Comparison of ENCODE assay signal across 8 cellular contexts in genomic region chr15:74995779-74996765, GRCh38. TPM values are rescaled to one million over a fixed set of nuclear protein-coding genes. Genes with fewer than 3 reads are reported as not detected.
DNase-seq lines count a peak whose midpoint lies in the region; ATAC-seq and TF ChIP-seq lines count a peak whose summit lies in the region.

No MANE protein-coding gene starts in this region.

- peaks cover 37% of the 10 kb centered on the region for H3K27me3 Mint-ChIP-seq in activated CD4-positive, alpha-beta T cell treated with anti-CD3 and anti-CD28 coated beads, Interleukin-2, amount 10 ng/mL, durations not matched to agents 24 days and 14 days
- peaks cover 10 to 34% (median 31%) of the 10 kb centered on the region in 5 donors for H3K27me3 Mint-ChIP-seq in naive thymus-derived CD4-positive, alpha-beta T cell

- H3K27ac ChIP-seq in OCI-LY7 (ENCODE audit: low read depth, low read length, poor library complexity, severe bottlenecking): no peak overlapping the region
- H3K27ac ChIP-seq in effector memory CD4-positive, alpha-beta T cell (ENCODE audit: insufficient read depth, low read length, poor library complexity, severe bottlenecking): no peak overlapping the region
- H3K27ac ChIP-seq in naive thymus-derived CD4-positive, alpha-beta T cell (ENCODE audit: low read depth, low read length): no peak overlapping the region

- peak overlapping the region; percentile 14; the same call in 1 of the 2 replicates for H2AFZ ChIP-seq in OCI-LY7 (ENCODE audit: low read length)

- H3K9me3 Mint-ChIP-seq in activated CD4-positive, alpha-beta T cell treated with anti-CD3 and anti-CD28 coated beads, Interleukin-2, amount 10 ng/mL, durations not matched to agents 24 days and 14 days: peaks cover 6% of the 10 kb centered on the region
- H3K9me3 Mint-ChIP-seq in naive thymus-derived CD4-positive, alpha-beta T cell: peaks cover 0 to 4% (median 0%) of the 10 kb centered on the region in 11 donors

- no peak overlapping the region for H3K27ac Mint-ChIP-seq in activated CD4-positive, alpha-beta T cell treated with anti-CD3 and anti-CD28 coated beads, Interleukin-2, amount 10 ng/mL, durations not matched to agents 24 days and 14 days
- H3K27ac Mint-ChIP-seq in naive thymus-derived CD4-positive, alpha-beta T cell: peak overlapping the region in 1 of 9 donors; percentile 22

- TF ChIP-seq CTCF in OCI-LY7 (conservative IDR thresholded peaks at IDR 0.05; ENCODE audit: low read length): no peak

- BruUV-seq in OCI-LY7 (replicated peaks; lab: Mats Ljungman, UMichigan): no TSS peak

- CTCF ChIA-PET in OCI-LY7 (lab: Charles Lee; ENCODE audit: unreplicated experiment): interaction anchor here (0.7 kb wide), 1 partner anchor 11 kb away, joined by 4 read pairs; no protein-coding TSS in a partner anchor
- CTCF ChIA-PET in naive thymus-derived CD4-positive, alpha-beta T cell (lab: Charles Lee): interaction anchor here (0.6 kb wide), 2 partner anchors 8 to 152 kb away, joined by 3 to 4 read pairs; no protein-coding TSS in a partner anchor

- peaks cover 15% of the 10 kb centered on the region for H3K27me3 ChIP-seq in effector memory CD4-positive, alpha-beta T cell (replicated peaks; ENCODE audit: control insufficient read depth, insufficient read depth, low read length, poor library complexity, severe bottlenecking)
- H3K27me3 ChIP-seq in naive thymus-derived CD4-positive, alpha-beta T cell (ENCODE audit: control insufficient read depth in 2 of 2, insufficient read depth in 2 of 2, low read length in 2 of 2): no peaks in the 10 kb centered on the region

- peaks cover 24% of the 10 kb centered on the region for H3K4me1 ChIP-seq in OCI-LY7 (ENCODE audit: insufficient read depth, low read length, poor library complexity, severe bottlenecking)
- peaks cover 8% of the 10 kb centered on the region for H3K4me1 ChIP-seq in effector memory CD4-positive, alpha-beta T cell (ENCODE audit: control insufficient read depth, insufficient read depth, low read length, poor library complexity, severe bottlenecking)
- H3K4me1 ChIP-seq in naive thymus-derived CD4-positive, alpha-beta T cell (ENCODE audit: control insufficient read depth in 2 of 2, insufficient read depth in 2 of 2, low read length in 2 of 2): peaks cover 8 to 9% of the 10 kb centered on the region in 2 donors

- no peaks in the 10 kb centered on the region for H3K36me3 ChIP-seq in OCI-LY7 (ENCODE audit: insufficient read depth, low read length)
- no peaks in the 10 kb centered on the region for H3K36me3 ChIP-seq in effector memory CD4-positive, alpha-beta T cell (ENCODE audit: control insufficient read depth, insufficient read depth, low read length)
- no peaks in the 10 kb centered on the region for H3K36me3 ChIP-seq in naive thymus-derived CD4-positive, alpha-beta T cell (ENCODE audit: control insufficient read depth in 2 of 3, insufficient read depth in 3 of 3, low read length in 3 of 3)

- H3K4me3 ChIP-seq in OCI-LY7 (ENCODE audit: low read depth, low read length, poor library complexity, severe bottlenecking): peak overlapping the region; percentile 79
- peak overlapping the region; percentile 65 for H3K4me3 ChIP-seq in effector memory CD4-positive, alpha-beta T cell (ENCODE audit: insufficient read depth, low read depth, low read length, poor library complexity, severe bottlenecking)
- peak overlapping the region; percentile 75 for H3K4me3 ChIP-seq in naive thymus-derived CD4-positive, alpha-beta T cell (ENCODE audit: low read length)

- POLR2A ChIA-PET in OCI-LY7 (lab: Charles Lee): interaction anchor here (0.5 to 1.7 kb wide), 2 partner anchors 11 to 1585 kb away, joined by 9 to 10 read pairs; no protein-coding TSS in a partner anchor
- POLR2A ChIA-PET in naive thymus-derived CD4-positive, alpha-beta T cell (lab: Charles Lee): interaction anchor here (1.5 kb wide), 1 partner anchor 27 kb away, joined by 3 read pairs; the partner anchor contains the start of gene PPCDC

- no peaks in the 10 kb centered on the region for H3K9me3 ChIP-seq in OCI-LY7 (ENCODE audit: low read length)
- no peaks in the 10 kb centered on the region for H3K9me3 ChIP-seq in effector memory CD4-positive, alpha-beta T cell (ENCODE audit: control insufficient read depth, low read length)
- H3K9me3 ChIP-seq in naive thymus-derived CD4-positive, alpha-beta T cell (ENCODE audit: control insufficient read depth in 2 of 3, low read length in 3 of 3): no peaks in the 10 kb centered on the region

- peak overlapping the region; percentile 61 for H3K4me3 Mint-ChIP-seq in activated CD4-positive, alpha-beta T cell treated with anti-CD3 and anti-CD28 coated beads, Interleukin-2, amount 10 ng/mL, durations not matched to agents 24 days and 14 days
- peak overlapping the region; percentile 73 to 97 (median 80) for H3K4me3 Mint-ChIP-seq in naive thymus-derived CD4-positive, alpha-beta T cell

- no peak for ATAC-seq in naive thymus-derived CD4-positive, alpha-beta T cell

- H4K20me1 ChIP-seq in OCI-LY7 (ENCODE audit: insufficient read depth, low read length): no peaks in the 10 kb centered on the region

- H3K79me2 ChIP-seq in OCI-LY7 (ENCODE audit: insufficient read depth, low read depth, low read length): no peaks in the 10 kb centered on the region; the same call in 1 of the 2 replicates

- peaks cover 9% of the 10 kb centered on the region for H3K4me1 Mint-ChIP-seq in activated CD4-positive, alpha-beta T cell treated with anti-CD3 and anti-CD28 coated beads, Interleukin-2, amount 10 ng/mL, durations not matched to agents 24 days and 14 days
- peaks cover 8 to 22% (median 15%) of the 10 kb centered on the region in 7 donors for H3K4me1 Mint-ChIP-seq in naive thymus-derived CD4-positive, alpha-beta T cell

- no peaks in the 10 kb centered on the region for H3K36me3 Mint-ChIP-seq in activated CD4-positive, alpha-beta T cell treated with anti-CD3 and anti-CD28 coated beads, Interleukin-2, amount 10 ng/mL, durations not matched to agents 24 days and 14 days (ENCODE audit: low read depth)
- H3K36me3 Mint-ChIP-seq in naive thymus-derived CD4-positive, alpha-beta T cell: peaks cover 0 to 4% (median 0%) of the 10 kb centered on the region in 5 donors

- intact Hi-C loops in activated CD4-positive, alpha-beta T cell treated with anti-CD3 and anti-CD28 coated beads, Interleukin-2, amount 10 ng/mL, durations not matched to agents 24 days and 14 days (cut with micrococcal nuclease): loop anchor here (1.0 to 5.0 kb wide), 3 partner anchors 12 to 1364 kb away; partner anchors contain the start of gene NPTN
- intact Hi-C loops in OCI-LY7 (cut with micrococcal nuclease; ENCODE audit: unreplicated experiment): no loop called here
- intact Hi-C loops in naive thymus-derived CD4-positive, alpha-beta T cell (cut with micrococcal nuclease): loop anchor here (1.0 kb wide), 4 partner anchors 27 to 208 kb away; partner anchors contain the start of genes PPCDC (in 2 of the 2), CPLX3 (in 1 of the 2) and RPP25 (in 1 of the 2)

- no peak for DNase-seq in activated CD4-positive, alpha-beta T cell treated with anti-CD3 and anti-CD28 coated beads, Interleukin-2, amount 10 ng/mL, durations not matched to agents 24 days and 14 days
- DNase-seq in activated CD4-positive, alpha-beta T cell treated with anti-CD3 and anti-CD28 coated beads for 48 hours: no peak
- DNase-seq in OCI-LY7 (ENCODE audit: low spot score) (no peak), SKM-1 treated with dmso at 0.1 percent for 144 hours (lab: John Stamatoyannopoulos, UW; ENCODE audit: unreplicated experiment) (no peak), AML-193 (lab: John Stamatoyannopoulos, UW) (no peak), NCI-H226 (no peak)
- no peak for DNase-seq in effector memory CD4-positive, alpha-beta T cell
- peak in 1 of 9 donors; percentile 7 for DNase-seq in naive thymus-derived CD4-positive, alpha-beta T cell

- peak overlapping the region; percentile 91 for H3K4me2 ChIP-seq in OCI-LY7 (ENCODE audit: low read length)

- no peaks in the 10 kb centered on the region for H3K9me2 ChIP-seq in OCI-LY7 (ENCODE audit: insufficient read depth, low read length)

RNA-seq across cellular contexts. Expression of gene SCAMP5, which starts 0.7 kb away (rescaled TPM):
- 0.92 and 1.3 TPM in 2 replicates for total RNA-seq in activated CD4-positive, alpha-beta T cell treated with anti-CD3 and anti-CD28 coated beads, Interleukin-2, amount 10 ng/mL, durations not matched to agents 24 days and 14 days
- 18.6 and 29.4 TPM in 2 replicates for total RNA-seq in OCI-LY7 (2014; rRNA removed; shearing (Covaris generic))
- 43.7 and 51.6 TPM in 2 replicates for total RNA-seq in OCI-LY7 (2022)
- 1 to 10 TPM in 2 of 5 experiments, under 1 TPM in 3; 0.35 to 9.5 (median 0.87) TPM for total RNA-seq in naive thymus-derived CD4-positive, alpha-beta T cell
- polyA plus RNA-seq in naive thymus-derived CD4-positive, alpha-beta T cell: under 1 TPM; 0.06 to 0.15 TPM

RNA-seq across cellular contexts. Expression of gene PPCDC, which starts 27.3 kb away (rescaled TPM):
- 21.4 and 24.5 TPM in 2 replicates for total RNA-seq in activated CD4-positive, alpha-beta T cell treated with anti-CD3 and anti-CD28 coated beads, Interleukin-2, amount 10 ng/mL, durations not matched to agents 24 days and 14 days
- 32.0 and 44.3 TPM in 2 replicates for total RNA-seq in OCI-LY7 (2014; rRNA removed; shearing (Covaris generic))
- total RNA-seq in OCI-LY7 (2022): 40.3 and 48.3 TPM in 2 replicates
- 10 to 100 TPM; 11.7 to 31.3 (median 17.1) TPM for total RNA-seq in naive thymus-derived CD4-positive, alpha-beta T cell
- polyA plus RNA-seq in naive thymus-derived CD4-positive, alpha-beta T cell: 10 to 100 TPM; 12.4 to 14.5 TPM

RNA-seq across cellular contexts. Expression of gene RPP25, which starts 39.5 kb away (rescaled TPM):
- 13.1 and 13.9 TPM in 2 replicates for total RNA-seq in activated CD4-positive, alpha-beta T cell treated with anti-CD3 and anti-CD28 coated beads, Interleukin-2, amount 10 ng/mL, durations not matched to agents 24 days and 14 days
- total RNA-seq in OCI-LY7 (2014; rRNA removed; shearing (Covaris generic)): 2.6 and 3.0 TPM in 2 replicates
- total RNA-seq in OCI-LY7 (2022): 1.8 and 2.2 TPM in 2 replicates
- 1 to 10 TPM in 4 of 5 experiments, under 1 TPM in 1; 0.95 to 5.8 (median 3.3) TPM for total RNA-seq in naive thymus-derived CD4-positive, alpha-beta T cell
- polyA plus RNA-seq in naive thymus-derived CD4-positive, alpha-beta T cell: 1 to 10 TPM; 4.0 to 5.5 TPM

RNA-seq across cellular contexts. Expression of gene COX5A, which starts 58.2 kb away (rescaled TPM):
- 314 and 317 TPM in 2 replicates for total RNA-seq in activated CD4-positive, alpha-beta T cell treated with anti-CD3 and anti-CD28 coated beads, Interleukin-2, amount 10 ng/mL, durations not matched to agents 24 days and 14 days
- 87.2 and 168 TPM in 2 replicates for total RNA-seq in OCI-LY7 (2014; rRNA removed; shearing (Covaris generic))
- total RNA-seq in OCI-LY7 (2022): 364 and 391 TPM in 2 replicates
- 100 to 1,000 TPM in 1 of 5 experiments, 10 to 100 TPM in 4; 44.4 to 210 (median 59.2) TPM for total RNA-seq in naive thymus-derived CD4-positive, alpha-beta T cell
- polyA plus RNA-seq in naive thymus-derived CD4-positive, alpha-beta T cell: 100 to 1,000 TPM; 239 to 242 TPM
